In genomic region chr1:87061742-87062156, GRCh38 we compare ENCODE assay signal across 1 cellular context.
TF ChIP-seq lines count a peak whose summit lies in the region.

No MANE protein-coding gene starts in this region.

TF ChIP-seq in HepG2, 621 proteins besides CTCF, POLR2A, EP300 and RAD21 (continued from another document):
- TF ChIP-seq ZNF646 (CRISPR knock-in tag; IDR thresholded peaks at IDR 0.05), result no peak
- no peak for TF ChIP-seq SP140L (CRISPR knock-in tag; IDR thresholded peaks at IDR 0.05; ENCODE audit: borderline replicate concordance)
- no peak for TF ChIP-seq GATAD2A (CRISPR knock-in tag; IDR thresholded peaks at IDR 0.05)
- TF ChIP-seq TMF1 (CRISPR knock-in tag; IDR thresholded peaks at IDR 0.05; ENCODE audit: low read depth), result no peak
- no peak for TF ChIP-seq KMT2A (CRISPR knock-in tag; IDR thresholded peaks at IDR 0.05)
- TF ChIP-seq PCBP2 (optimal IDR thresholded peaks at IDR 0.05; ENCODE audit: low read depth, low read length, poor library complexity, severe bottlenecking), result no peak
- TF ChIP-seq PLSCR1 (CRISPR knock-in tag; IDR thresholded peaks at IDR 0.05; ENCODE audit: borderline replicate concordance), result no peak
- TF ChIP-seq ATF7 (IDR thresholded peaks at IDR 0.05), result no peak
- no peak for TF ChIP-seq ATF7 (CRISPR knock-in tag; IDR thresholded peaks at IDR 0.05)
